33 cellular contexts compared by ENCODE assay signal in the genomic region with DNA sequence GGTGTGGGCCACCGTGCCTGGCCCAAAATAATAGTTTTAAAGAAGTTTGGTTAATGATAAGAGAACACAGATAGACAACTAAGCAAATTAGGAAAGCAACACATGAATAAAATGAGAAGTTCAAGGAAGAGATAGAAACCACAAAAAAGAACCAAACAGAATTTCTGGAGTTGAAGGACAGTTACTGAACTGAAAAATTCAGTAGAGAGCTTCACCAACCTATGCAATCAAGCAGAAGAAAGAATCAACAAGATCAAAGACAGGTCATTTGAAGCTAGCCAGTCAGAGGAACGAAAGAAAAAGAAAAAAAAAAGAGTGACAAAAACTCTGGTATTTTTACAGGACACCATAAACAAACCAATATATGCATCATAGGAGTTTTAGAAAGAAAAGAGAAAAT. TPM values are rescaled to one million over a fixed set of nuclear protein-coding genes. Genes with fewer than 3 reads are reported as not detected.
"Had no signal": no experiment of that assay in that cellular context is flagged by ENCODE, and none has a peak within 500 bp of the region (broad histone marks: within the 10 kb centered on the region; RNA-seq: fewer than 3 reads in every experiment).

No MANE protein-coding gene starts in this region.

- H3K36me3 Mint-ChIP-seq: activated CD4-positive, alpha-beta memory T cell treated with anti-CD3 and anti-CD28 coated beads for 36 hours; activated naive CD4-positive, alpha-beta T cell treated with anti-CD3 and anti-CD28 coated beads, Interleukin-2, amount 50 U/mL, for 72 hours had no signal

- H3K27me3 ChIP-seq: adrenal gland, MG63 had no signal

- H3K4me3 Mint-ChIP-seq: activated B cell treated with CpG ODN at 0.5 μM for 24 hours; activated CD4-positive, alpha-beta memory T cell treated with anti-CD3 and anti-CD28 coated beads for 36 hours; activated naive CD4-positive, alpha-beta T cell treated with anti-CD3 and anti-CD28 coated beads for 36 hours; activated T-cell treated with anti-CD3 and anti-CD28 coated beads, Interleukin-2, amount 50 U/mL, for 4 hours; activated T-helper 1 cell treated with anti-CD3 and anti-CD28 coated beads, Interleukin-12 subunit alpha, Interleukin-12 subunit beta, Interleukin-2, Interleukin-4 antibody, amounts not matched to agents 30 ng/mL and 10 ng/mL and 1 ng/mL, durations not matched to agents 14 hours and 24 hours and 36 hours; brain had no signal

- DNase-seq: activated B cell treated with CpG ODN at 0.5 μM for 24 hours; activated CD4-positive, alpha-beta memory T cell treated with anti-CD3 and anti-CD28 coated beads for 36 hours; activated CD4-positive, alpha-beta T cell treated with anti-CD3 and anti-CD28 coated beads for 4 hours; activated CD4-positive, alpha-beta T cell treated with anti-CD3 and anti-CD28 coated beads, Interleukin-2, amount 50 U/mL, for 1 hour; activated CD4-positive, CD25-positive, alpha-beta regulatory T cell treated with anti-CD3 and anti-CD28 coated beads, Interleukin-2, amount 50 U/mL, for 72 hours; activated CD8-positive, alpha-beta memory T cell treated with anti-CD3 and anti-CD28 coated beads, Interleukin-2, amount 50 U/mL, for 4 hours; activated gamma-delta T cell treated with Interleukin-2 at 50 U/mL for 16 hours; activated naive CD4-positive, alpha-beta T cell treated with anti-CD3 and anti-CD28 coated beads for 36 hours; activated T-cell treated with anti-CD3 and anti-CD28 coated beads for 4 hours; activated T-cell treated with anti-CD3 and anti-CD28 coated beads, Interleukin-2, amount 50 U/mL, for 4 hours; adrenal gland; caudate nucleus; Kasumi-1; MG63; NCI-H1048; NCI-H1436; NCI-H1930; NCI-H524; NCI-H82; SIG-M5; SW 1271; T-helper 1 cell; T-helper 2 cell; T-helper 9 cell had no signal

- H3K9me3 Mint-ChIP-seq: activated CD4-positive, alpha-beta memory T cell treated with anti-CD3 and anti-CD28 coated beads for 36 hours; activated T-helper 1 cell treated with anti-CD3 and anti-CD28 coated beads, Interleukin-12 subunit alpha, Interleukin-12 subunit beta, Interleukin-2, Interleukin-4 antibody, amounts not matched to agents 30 ng/mL and 10 ng/mL and 1 ng/mL, durations not matched to agents 14 hours and 24 hours and 36 hours had no signal

- H3K27ac Mint-ChIP-seq: activated B cell treated with CpG ODN at 0.5 μM for 24 hours; activated CD4-positive, alpha-beta memory T cell treated with anti-CD3 and anti-CD28 coated beads for 36 hours; activated naive CD4-positive, alpha-beta T cell treated with anti-CD3 and anti-CD28 coated beads for 36 hours; activated naive CD4-positive, alpha-beta T cell treated with anti-CD3 and anti-CD28 coated beads, Interleukin-2, amount 50 U/mL, for 72 hours; activated T-helper 1 cell treated with anti-CD3 and anti-CD28 coated beads, Interleukin-12 subunit alpha, Interleukin-12 subunit beta, Interleukin-2, Interleukin-4 antibody, amounts not matched to agents 30 ng/mL and 10 ng/mL and 1 ng/mL, durations not matched to agents 14 hours and 24 hours and 36 hours; brain had no signal

- H3K4me1 ChIP-seq: adrenal gland had no signal

- H3K36me3 ChIP-seq: adrenal gland, MG63 had no signal

- H3K4me3 ChIP-seq: adrenal gland, MG63 had no signal

- H3K27ac ChIP-seq: adrenal gland, VCaP had no signal

- ATAC-seq: activated naive CD4-positive, alpha-beta T cell treated with anti-CD3 and anti-CD28 coated beads, Interleukin-2, amount 50 U/mL, for 72 hours; activated T-cell treated with anti-CD3 and anti-CD28 coated beads, Interleukin-2, amount 50 U/mL, for 4 hours; PC-3; Right ventricle myocardium inferior had no signal

- H3K4me1 Mint-ChIP-seq: activated B cell treated with CpG ODN at 0.5 μM for 24 hours had no signal

- FAIRE-seq: bronchial epithelial cell had no signal

RNA-seq across cellular contexts. Expression of gene KRT83, which starts 15.4 kb away (rescaled TPM):
- total RNA-seq: activated B cell treated with CpG ODN at 0.5 μM for 24 hours; activated CD4-positive, alpha-beta memory T cell treated with anti-CD3 and anti-CD28 coated beads for 36 hours; activated naive CD4-positive, alpha-beta T cell treated with anti-CD3 and anti-CD28 coated beads for 36 hours; activated naive CD4-positive, alpha-beta T cell treated with anti-CD3 and anti-CD28 coated beads, Interleukin-2, amount 50 U/mL, for 72 hours; activated T-cell treated with anti-CD3 and anti-CD28 coated beads, Interleukin-2, amount 50 U/mL, for 4 hours; activated T-helper 1 cell treated with anti-CD3 and anti-CD28 coated beads, Interleukin-12 subunit alpha, Interleukin-12 subunit beta, Interleukin-2, Interleukin-4 antibody, amounts not matched to agents 30 ng/mL and 10 ng/mL and 1 ng/mL, durations not matched to agents 14 hours and 24 hours and 36 hours; adrenal gland; bronchial epithelial cell; cerebellum; Right ventricle myocardium inferior; SK-MEL-5 had no signal
- polyA plus RNA-seq: adrenal gland had no signal

RNA-seq across cellular contexts. Expression of gene KRT85, which starts 30.6 kb away (rescaled TPM):
- total RNA-seq: activated B cell treated with CpG ODN at 0.5 μM for 24 hours; activated CD4-positive, alpha-beta memory T cell treated with anti-CD3 and anti-CD28 coated beads for 36 hours; activated naive CD4-positive, alpha-beta T cell treated with anti-CD3 and anti-CD28 coated beads for 36 hours; activated naive CD4-positive, alpha-beta T cell treated with anti-CD3 and anti-CD28 coated beads, Interleukin-2, amount 50 U/mL, for 72 hours; activated T-cell treated with anti-CD3 and anti-CD28 coated beads, Interleukin-2, amount 50 U/mL, for 4 hours; activated T-helper 1 cell treated with anti-CD3 and anti-CD28 coated beads, Interleukin-12 subunit alpha, Interleukin-12 subunit beta, Interleukin-2, Interleukin-4 antibody, amounts not matched to agents 30 ng/mL and 10 ng/mL and 1 ng/mL, durations not matched to agents 14 hours and 24 hours and 36 hours; adrenal gland; bronchial epithelial cell; cerebellum; PC-3; Right ventricle myocardium inferior; SK-MEL-5 had no signal
- polyA plus RNA-seq: adrenal gland had no signal

RNA-seq across cellular contexts. Expression of gene KRT81, which starts 45.3 kb away (rescaled TPM):
- total RNA-seq: activated B cell treated with CpG ODN at 0.5 μM for 24 hours; activated CD4-positive, alpha-beta memory T cell treated with anti-CD3 and anti-CD28 coated beads for 36 hours; activated naive CD4-positive, alpha-beta T cell treated with anti-CD3 and anti-CD28 coated beads for 36 hours; activated naive CD4-positive, alpha-beta T cell treated with anti-CD3 and anti-CD28 coated beads, Interleukin-2, amount 50 U/mL, for 72 hours; activated T-helper 1 cell treated with anti-CD3 and anti-CD28 coated beads, Interleukin-12 subunit alpha, Interleukin-12 subunit beta, Interleukin-2, Interleukin-4 antibody, amounts not matched to agents 30 ng/mL and 10 ng/mL and 1 ng/mL, durations not matched to agents 14 hours and 24 hours and 36 hours; cerebellum; Right ventricle myocardium inferior had no signal
- polyA plus RNA-seq: adrenal gland had no signal

RNA-seq across cellular contexts. Expression of gene KRT84, which starts 48.8 kb away (rescaled TPM):
- total RNA-seq: activated B cell treated with CpG ODN at 0.5 μM for 24 hours; activated CD4-positive, alpha-beta memory T cell treated with anti-CD3 and anti-CD28 coated beads for 36 hours; activated naive CD4-positive, alpha-beta T cell treated with anti-CD3 and anti-CD28 coated beads for 36 hours; activated naive CD4-positive, alpha-beta T cell treated with anti-CD3 and anti-CD28 coated beads, Interleukin-2, amount 50 U/mL, for 72 hours; activated T-cell treated with anti-CD3 and anti-CD28 coated beads, Interleukin-2, amount 50 U/mL, for 4 hours; activated T-helper 1 cell treated with anti-CD3 and anti-CD28 coated beads, Interleukin-12 subunit alpha, Interleukin-12 subunit beta, Interleukin-2, Interleukin-4 antibody, amounts not matched to agents 30 ng/mL and 10 ng/mL and 1 ng/mL, durations not matched to agents 14 hours and 24 hours and 36 hours; adrenal gland; bronchial epithelial cell; cerebellum; Right ventricle myocardium inferior; SK-MEL-5 had no signal
- polyA plus RNA-seq: adrenal gland had no signal
